Comparison of ENCODE assay signal across 24 cellular contexts in genomic region chr2:203719456-203719855, GRCh38. TPM values are rescaled to one million over a fixed set of nuclear protein-coding genes. Genes with fewer than 3 reads are reported as not detected.
A peak's percentile ranks its signal among the peaks of the same experiment; 100 is the strongest.
DNase-seq lines count a peak whose midpoint lies in the region; ATAC-seq, FAIRE-seq and TF ChIP-seq lines count a peak whose summit lies in the region.
"Had no signal": no experiment of that assay in that cellular context is flagged by ENCODE, and none has a peak within 500 bp of the region (broad histone marks: within the 10 kb centered on the region; RNA-seq: fewer than 3 reads in every experiment).

No MANE protein-coding gene starts in this region.

- peaks cover 58% of the 10 kb centered on the region for H3K36me3 Mint-ChIP-seq in T-cell
- peaks cover 34% of the 10 kb centered on the region for H3K36me3 Mint-ChIP-seq in central memory CD8-positive, alpha-beta T cell (ENCODE audit: insufficient read depth)
- no peaks in the 10 kb centered on the region for H3K36me3 Mint-ChIP-seq in endothelial cell (ENCODE audit: low read depth, unreplicated experiment)

- peak overlapping the region; percentile 63 to 83 (median 76) for H3K4me3 Mint-ChIP-seq in T-cell
- peak overlapping the region; percentile 73 for H3K4me3 Mint-ChIP-seq in central memory CD8-positive, alpha-beta T cell
- H3K4me3 Mint-ChIP-seq in endothelial cell (ENCODE audit: unreplicated experiment) = no peak overlapping the region
- H3K4me3 Mint-ChIP-seq: H9, nephron progenitor cell had no signal

- H3K27ac Mint-ChIP-seq in T-cell (peak overlapping the region; percentile 98 to 99), endothelial cell (ENCODE audit: unreplicated experiment) (no peak overlapping the region)
- peak overlapping the region; percentile 92 for H3K27ac Mint-ChIP-seq in central memory CD8-positive, alpha-beta T cell (ENCODE audit: low read depth)
- H3K27ac Mint-ChIP-seq: nephron progenitor cell had no signal

- no peak for DNase-seq in HepG2 (ENCODE audit: low spot score)
- no peak for DNase-seq in right lobe of liver
- no peak for DNase-seq in T-cell
- DNase-seq in central memory CD8-positive, alpha-beta T cell (ENCODE audit: low spot score in 2 of 2) = no peak
- no peak for DNase-seq in effector CD4-positive, alpha-beta T cell
- DNase-seq in endothelial cell (ENCODE audit: low spot score) = no peak
- DNase-seq: activated effector memory CD4-positive, alpha-beta T cell treated with anti-CD3 and anti-CD28 coated beads, Interleukin-2, amount 50 U/mL, for 16 hours; cerebellar nuclear complex; effector CD8-positive, alpha-beta T cell; esophagus squamous epithelium; H9; KG1; left cardiac atrium; NCI-H187; NCI-H2227 treated with DMSO at 0.1 percent for 48 hours; NCI-H774; nephron progenitor cell; SHP77; sigmoid colon; SW 1271; testis had no signal

- in situ Hi-C loops in HepG2 (cut with HindIII; ENCODE audit: extremely low pct_ligation_motif_present, low pct_unique_long_range_greater_than_20kb) = no loop called here

- intact Hi-C loops in HepG2 (cut with micrococcal nuclease; ENCODE audit: unreplicated experiment) = no loop called here
- intact Hi-C loops in right lobe of liver (cut with DNase I) = no loop called here

- H3K9me3 Mint-ChIP-seq in T-cell (peaks cover 2 to 4% (median 3%) of the 10 kb centered on the region in 3 donors), endothelial cell (ENCODE audit: unreplicated experiment) (no peaks in the 10 kb centered on the region)
- H3K9me3 Mint-ChIP-seq in central memory CD8-positive, alpha-beta T cell = peaks cover 5% of the 10 kb centered on the region
- H3K9me3 Mint-ChIP-seq: H9, nephron progenitor cell had no signal

- TF ChIP-seq CTCF in HepG2 (CRISPR knock-in tag; IDR thresholded peaks at IDR 0.05) (no peak), right lobe of liver (IDR thresholded peaks at IDR 0.05) (no peak), endothelial cell (IDR thresholded peaks at IDR 0.05; ENCODE audit: unreplicated experiment) (no peak)

- no peaks in the 10 kb centered on the region for H3K79me2 ChIP-seq in HepG2 (ENCODE audit: insufficient read depth, low read length)
- H3K79me2 ChIP-seq: parathyroid adenoma had no signal

- POLR2A ChIA-PET in HepG2 (lab: Yijun Ruan, JAX) = no interaction called here
- POLR2A ChIA-PET in T-cell (lab: Charles Lee) = interaction anchor here (0.5 to 7.7 kb wide), 11 partner anchors 9 to 200 kb away, joined by 3 to 134 read pairs (median 6); partner anchors contain the start of gene CD28 (in 2 of the 2)

- no peaks in the 10 kb centered on the region for H3K36me3 ChIP-seq in HepG2 (replicated peaks in 1 of 2; ENCODE audit: control insufficient read depth in 1 of 2, insufficient read depth in 2 of 2, low read length in 2 of 2)
- no peaks in the 10 kb centered on the region for H3K36me3 ChIP-seq in right lobe of liver
- H3K36me3 ChIP-seq: esophagus squamous epithelium, sigmoid colon had no signal

- H3K4me2 ChIP-seq in HepG2 (ENCODE audit: low read depth, low read length) = no peak overlapping the region

- CTCF ChIA-PET in HepG2 (lab: Yijun Ruan, JAX; ENCODE audit: low intra/inter-chr PET ratio, low total read pairs) = no interaction called here
- CTCF ChIA-PET in T-cell (lab: Charles Lee) = interaction anchor here (0.6 to 7.0 kb wide), 14 partner anchors 8 to 217 kb away, joined by 3 to 53 read pairs (median 7); partner anchors contain the start of gene CD28 (in 1 of the 2)

- BruUV-seq in HepG2 (replicated peaks; lab: Mats Ljungman, UMichigan) = no TSS peak

- FAIRE-seq in HepG2 (lab: Jason Lieb, UNC) = no peak
- FAIRE-seq: astrocyte had no signal

- no peak overlapping the region for H3K9ac ChIP-seq in HepG2 (ENCODE audit: insufficient read depth, low read depth, low read length)
- H3K9ac ChIP-seq: parathyroid adenoma had no signal

- peaks cover 28% of the 10 kb centered on the region for H3K4me1 ChIP-seq in HepG2 (ENCODE audit: insufficient read depth, low read length)
- H3K4me1 ChIP-seq in right lobe of liver = peaks cover 0 to 18% (median 0%) of the 10 kb centered on the region in 4 donors
- H3K4me1 ChIP-seq: sigmoid colon, testis had no signal

- H4K20me1 ChIP-seq in HepG2 (ENCODE audit: insufficient read depth, low read length) = no peaks in the 10 kb centered on the region

- H3K27me3 ChIP-seq in HepG2 (ENCODE audit: control insufficient read depth in 1 of 2, insufficient read depth in 2 of 2, low read length in 2 of 2) = peaks cover 0 to 7% of the 10 kb centered on the region in 2 experiments; a peak in 1 of 5 replicates
- no peaks in the 10 kb centered on the region for H3K27me3 ChIP-seq in right lobe of liver
- H3K27me3 ChIP-seq: esophagus squamous epithelium, sigmoid colon, testis had no signal

- H3K9me3 ChIP-seq in HepG2 (ENCODE audit: low read length) = no peaks in the 10 kb centered on the region
- no peaks in the 10 kb centered on the region for H3K9me3 ChIP-seq in right lobe of liver
- H3K9me3 ChIP-seq: esophagus squamous epithelium, sigmoid colon, testis had no signal

- peaks cover 92 to 97% (median 93%) of the 10 kb centered on the region in 3 donors for H3K4me1 Mint-ChIP-seq in T-cell
- peaks cover 87% of the 10 kb centered on the region for H3K4me1 Mint-ChIP-seq in central memory CD8-positive, alpha-beta T cell
- H3K4me1 Mint-ChIP-seq in endothelial cell (ENCODE audit: unreplicated experiment) = peaks cover 8% of the 10 kb centered on the region

- ATAC-seq in HepG2 (no peak), right lobe of liver (no peak), T-cell (replicated peaks in 1 of 4) (no peak), GM19023 (IDR thresholded peaks at IDR 0.05; ENCODE audit: unreplicated experiment) (no peak)
- no peak for ATAC-seq in central memory CD8-positive, alpha-beta T cell (replicated peaks; ENCODE audit: extremely low read depth, poor library complexity, severe bottlenecking)

- H3K27ac ChIP-seq in HepG2 (ENCODE audit: extremely low read length, insufficient read depth, low read length) = no peak overlapping the region
- no peak overlapping the region for H3K27ac ChIP-seq in right lobe of liver
- H3K27ac ChIP-seq: esophagus squamous epithelium, parathyroid adenoma, sigmoid colon, testis had no signal

- no peaks in the 10 kb centered on the region for H3K27me3 Mint-ChIP-seq in T-cell
- no peaks in the 10 kb centered on the region for H3K27me3 Mint-ChIP-seq in central memory CD8-positive, alpha-beta T cell
- peaks cover 2% of the 10 kb centered on the region for H3K27me3 Mint-ChIP-seq in endothelial cell (ENCODE audit: unreplicated experiment)

- no peak overlapping the region for H2AFZ ChIP-seq in HepG2 (ENCODE audit: low read length)
- H2AFZ ChIP-seq: parathyroid adenoma had no signal

- TF ChIP-seq POLR2A in HepG2 (IDR thresholded peaks at IDR 0.05; ENCODE audit: insufficient read depth in 1 of 2, low read depth in 2 of 2, low read length in 2 of 2) = no peak
- no peak for TF ChIP-seq POLR2A in right lobe of liver (IDR thresholded peaks at IDR 0.05)

- H3K4me3 ChIP-seq in HepG2 (replicated peaks in 1 of 3; ENCODE audit: insufficient read depth in 1 of 3, low read depth in 2 of 3, low read length in 3 of 3) (no peak overlapping the region), right lobe of liver (no peak overlapping the region)
- H3K4me3 ChIP-seq: esophagus squamous epithelium, sigmoid colon, testis had no signal

- TF ChIP-seq EP300 in HepG2 (IDR thresholded peaks at IDR 0.05; ENCODE audit: low read depth in 2 of 2, low read length in 2 of 2) = no peak
- TF ChIP-seq EP300 in HepG2 (CRISPR knock-in tag; IDR thresholded peaks at IDR 0.05; ENCODE audit: borderline replicate concordance) = no peak

- no peak for TF ChIP-seq RAD21 in HepG2 (CRISPR knock-in tag; IDR thresholded peaks at IDR 0.05)

TF ChIP-seq in HepG2, 621 proteins besides CTCF, POLR2A, EP300 and RAD21 (continues in another document):
- TF ChIP-seq ZNF629 (CRISPR knock-in tag; conservative IDR thresholded peaks at IDR 0.05) = peak; percentile 58; the same call in 1 of the 2 replicates
- no peak for TF ChIP-seq ZNF83 (CRISPR knock-in tag; IDR thresholded peaks at IDR 0.05; ENCODE audit: borderline replicate concordance)
- TF ChIP-seq FOXP1 (IDR thresholded peaks at IDR 0.05) = no peak
- no peak for TF ChIP-seq FOXP1 (CRISPR knock-in tag; IDR thresholded peaks at IDR 0.05)
- no peak for TF ChIP-seq ZNF326 (CRISPR knock-in tag; IDR thresholded peaks at IDR 0.05; ENCODE audit: borderline replicate concordance)

RNA-seq across cellular contexts. Expression of gene CD28, which starts 13.0 kb away (rescaled TPM):
- not detected in 2 replicates for total RNA-seq in HepG2 (2016; rRNA removed; fragmentation: Illumina TruSeq; extraction: Trizol)
- total RNA-seq in HepG2 (2016; cell fraction: cytosol; rRNA removed; fragmentation: Illumina TruSeq; extraction: Trizol; ENCODE audit: low read depth) = not detected in 2 replicates
- not detected in 2 replicates for total RNA-seq in HepG2 (2016; cell fraction: insoluble cytoplasmic fraction; rRNA removed; fragmentation: Illumina TruSeq; extraction: Trizol)
- 0.03 TPM in 1 of 2 replicates, not detected in the other for total RNA-seq in HepG2 (2016; cell fraction: membrane; rRNA removed; fragmentation: Illumina TruSeq; extraction: Trizol)
- total RNA-seq in HepG2 (2016; cell fraction: nucleus; rRNA removed; fragmentation: Illumina TruSeq; extraction: Trizol) = not detected in 2 replicates
- not detected in 2 replicates for polyA plus RNA-seq in HepG2 (2011; rRNA removed)
- polyA plus RNA-seq in HepG2 (2011; cell fraction: cytosol; rRNA removed) = 0.03 TPM in 2 replicates
- not detected in 2 replicates for polyA plus RNA-seq in HepG2 (2011; cell fraction: nucleus; rRNA removed)
- polyA plus RNA-seq in HepG2 (2012) = not detected in 2 replicates
- not detected in 2 replicates for polyA plus RNA-seq in HepG2 (2016; cell fraction: cytosol; fragmentation: Illumina TruSeq; extraction: Trizol; ENCODE audit: low read depth)
- polyA plus RNA-seq in HepG2 (2016; cell fraction: insoluble cytoplasmic fraction; fragmentation: Illumina TruSeq; extraction: Trizol; ENCODE audit: low read depth) = not detected in 2 replicates
- polyA plus RNA-seq in HepG2 (2016; cell fraction: membrane; fragmentation: Illumina TruSeq; extraction: Trizol; ENCODE audit: low read depth) = not detected in 2 replicates
- polyA plus RNA-seq in HepG2 (2016; cell fraction: nucleus; fragmentation: Illumina TruSeq; extraction: Trizol; ENCODE audit: insufficient read depth, low read depth) = not detected in 2 replicates
- not detected in 2 replicates for polyA minus RNA-seq in HepG2 (2011; rRNA and poly(A)+ RNA removed; ENCODE audit: low replicate concordance)
- not detected in 2 replicates for polyA minus RNA-seq in HepG2 (2011; cell fraction: cytosol; rRNA and poly(A)+ RNA removed)
- not detected in 2 replicates for polyA minus RNA-seq in HepG2 (2011; cell fraction: nucleus; rRNA and poly(A)+ RNA removed)
- 1 to 10 TPM in 1 of 6 experiments, under 1 TPM in 5; 0.16 to 1.6 (median 0.46) TPM for total RNA-seq in right lobe of liver
- 100 to 1,000 TPM; 112 to 154 (median 151) TPM for total RNA-seq in T-cell
- not detected for total RNA-seq in endothelial cell (ENCODE audit: unreplicated experiment)
- total RNA-seq: astrocyte, H9 had no signal

Comparison
In these comparisons a context has a peak if more than half of its experiments do, and no peak if none do; other contexts are left out.
1. RNA of gene CD28, which starts 13.0 kb away (total RNA-seq): 112 to 154 TPM in T-cell; 0.16 to 1.6 TPM in right lobe of liver, 0.03 TPM in HepG2 and not detected in endothelial cell (single experiment); every median in the first group is over 10 times any median in the second.